4 cellular contexts compared by ENCODE assay signal in genomic region chr5:146359836-146360235, GRCh38. TPM values are rescaled to one million over a fixed set of nuclear protein-coding genes. Genes with fewer than 3 reads are reported as not detected.
"Had no signal": no experiment of that assay in that cellular context is flagged by ENCODE, and none has a peak within 500 bp of the region (broad histone marks: within the 10 kb centered on the region; RNA-seq: fewer than 3 reads in every experiment).

No MANE protein-coding gene starts in this region.

- H3K4me3 ChIP-seq: GM12878 had no signal

- DNase-seq: GDM1, GF-D8 had no signal

- ATAC-seq: GM12878 had no signal

RNA-seq across cellular contexts. Expression of gene POU4F3, which starts 21.2 kb away (rescaled TPM):
- total RNA-seq: G401 had no signal
